In the genomic region with DNA sequence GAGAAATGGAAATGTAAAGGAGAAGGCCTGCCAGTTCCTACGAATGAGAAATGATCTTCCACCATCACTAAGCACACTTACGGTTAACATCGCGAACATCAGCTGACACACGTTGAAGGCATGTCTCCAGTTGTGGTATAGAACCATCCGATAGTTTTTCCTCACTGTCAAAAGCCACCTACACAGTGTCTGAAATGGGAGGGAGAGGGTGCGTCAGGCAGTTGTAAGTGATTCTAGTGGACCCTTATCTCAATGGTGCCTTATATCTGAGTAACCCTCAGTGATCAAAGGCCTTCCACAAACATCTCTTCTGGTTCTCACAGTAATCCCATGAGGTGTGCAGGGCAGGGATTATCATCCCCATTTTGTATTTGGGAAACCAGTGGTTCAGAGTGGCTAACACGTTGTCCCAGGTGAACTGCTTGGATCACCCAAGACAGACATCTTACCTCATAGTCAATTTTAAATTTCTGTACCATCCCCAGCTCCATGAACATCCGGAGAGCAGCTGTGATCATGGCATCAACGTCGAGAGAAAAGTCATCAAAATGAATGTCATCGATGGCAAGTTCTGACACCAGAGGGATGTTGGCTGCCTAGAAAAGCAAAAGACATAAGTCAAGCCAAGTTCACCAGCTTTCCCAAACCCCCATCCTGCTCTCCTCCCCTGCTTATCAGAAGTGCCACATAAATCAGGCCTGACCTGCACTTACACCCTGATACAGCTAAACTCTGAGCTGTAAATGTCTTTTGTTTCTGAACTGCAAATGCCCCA, we compare ENCODE assay signal across 26 cellular contexts.
"Had no signal": no experiment of that assay in that cellular context is flagged by ENCODE, and none has a peak within 500 bp of the region (broad histone marks: within the 10 kb centered on the region; RNA-seq: fewer than 3 reads in every experiment).

No MANE protein-coding gene starts in this region.

- DNase-seq: activated CD4-positive, alpha-beta memory T cell treated with anti-CD3 and anti-CD28 coated beads, Interleukin-2, amount 10 ng/mL, durations not matched to agents 7 days and 5 days; activated CD4-positive, alpha-beta T cell treated with anti-CD3 and anti-CD28 coated beads for 1 hour; activated CD4-positive, alpha-beta T cell treated with anti-CD3 and anti-CD28 coated beads, Interleukin-2, amount 10 ng/mL, durations not matched to agents 7 days and 5 days; activated CD8-positive, alpha-beta memory T cell treated with anti-CD3 and anti-CD28 coated beads, Interleukin-2, amount 50 U/mL, for 48 hours; activated gamma-delta T cell treated with Interleukin-2 at 50 U/mL for 16 hours; activated naive CD8-positive, alpha-beta T cell treated with anti-CD3 and anti-CD28 coated beads, Interleukin-2, amount 50 U/mL, for 24 hours; activated T-cell treated with anti-CD3 and anti-CD28 coated beads, Interleukin-2, amount 50 U/mL, for 4 hours; aorta; body of pancreas; dorsolateral prefrontal cortex; effector memory CD4-positive, alpha-beta T cell; glutamatergic neuron; left cardiac atrium; mammary epithelial cell; naive B cell; occipital lobe; right cardiac atrium; stimulated activated CD4-positive, alpha-beta T cell treated with anti-CD3 and anti-CD28 coated beads, Interleukin-15, amount 100 ng/mL, for 24 hours; stimulated activated CD4-positive, alpha-beta T cell treated with anti-CD3 and anti-CD28 coated beads, Interleukin-2, amount 100 ng/mL, for 24 hours; stimulated activated naive CD4-positive, alpha-beta T cell; T-helper 2 cell; transverse colon had no signal

- H3K36me3 ChIP-seq: transverse colon had no signal

- H3K27ac ChIP-seq: body of pancreas, coronary artery, dorsolateral prefrontal cortex, transverse colon had no signal

- H3K27me3 ChIP-seq: body of pancreas, hepatocyte, transverse colon had no signal

- H3K4me3 ChIP-seq: body of pancreas, coronary artery, dorsolateral prefrontal cortex, hepatocyte, transverse colon had no signal

- H3K4me1 ChIP-seq: body of pancreas had no signal

- ATAC-seq: activated naive CD8-positive, alpha-beta T cell treated with anti-CD3 and anti-CD28 coated beads, Interleukin-2, amount 50 U/mL, for 24 hours; activated T-cell treated with anti-CD3 and anti-CD28 coated beads, Interleukin-2, amount 50 U/mL, for 4 hours; activated T-helper 17 cell treated with anti-CD3 and anti-CD28 coated beads, Interleukin-2, amount 50 U/mL, for 72 hours; body of pancreas; left cardiac atrium; WTC11 had no signal

- H3K9me3 ChIP-seq: body of pancreas, transverse colon had no signal
